1 cellular context compared by ENCODE assay signal in genomic region chr6:168388641-168389633, GRCh38.
TF ChIP-seq lines count a peak whose summit lies in the region.

No MANE protein-coding gene starts in this region.

TF ChIP-seq in HepG2, 621 proteins besides CTCF, POLR2A, EP300 and RAD21 (continued from another document):
- TF ChIP-seq ZNF460 (CRISPR knock-in tag; IDR thresholded peaks at IDR 0.05; ENCODE audit: borderline replicate concordance) (no peak), ZNF564 (CRISPR knock-in tag; IDR thresholded peaks at IDR 0.05) (no peak), NONO (IDR thresholded peaks at IDR 0.05) (no peak), NONO (CRISPR knock-in tag; conservative IDR thresholded peaks at IDR 0.05) (no peak), SP140L (CRISPR knock-in tag; IDR thresholded peaks at IDR 0.05; ENCODE audit: borderline replicate concordance) (no peak), ZFY (CRISPR knock-in tag; IDR thresholded peaks at IDR 0.05) (no peak)
